Comparison of ENCODE assay signal across 19 cellular contexts in genomic region chr2:3299130-3299529, GRCh38.
A peak's percentile ranks its signal among the peaks of the same experiment; 100 is the strongest.
DNase-seq lines count a peak whose midpoint lies in the region; ATAC-seq, FAIRE-seq and TF ChIP-seq lines count a peak whose summit lies in the region.
"Had no signal": no experiment of that assay in that cellular context is flagged by ENCODE, and none has a peak within 500 bp of the region (broad histone marks: within the 10 kb centered on the region; RNA-seq: fewer than 3 reads in every experiment).

No MANE protein-coding gene starts in this region.

- no peaks in the 10 kb centered on the region for H3K79me2 ChIP-seq in HepG2 (ENCODE audit: insufficient read depth, low read length)

- H3K4me3 ChIP-seq in right lobe of liver = no peak overlapping the region
- H3K4me3 ChIP-seq in HepG2 (replicated peaks in 1 of 3; ENCODE audit: insufficient read depth in 1 of 3, low read depth in 2 of 3, low read length in 3 of 3) = no peak overlapping the region
- no peak overlapping the region for H3K4me3 ChIP-seq in left lung
- H3K4me3 ChIP-seq in H7 (ENCODE audit: insufficient read depth, low read depth, low read length) = no peak overlapping the region
- H3K4me3 ChIP-seq: BLaER1 treated with 17β-estradiol and CSF1 and Interleukin-3, amounts not matched to agents 10 nM and 100 nM had no signal

- intact Hi-C loops in right lobe of liver (cut with DNase I) = no loop called here
- intact Hi-C loops in HepG2 (cut with micrococcal nuclease; ENCODE audit: unreplicated experiment) = no loop called here
- intact Hi-C loops in left lung (cut with DNase I) = no loop called here
- intact Hi-C loops in sciatic nerve (cut with DNase I) = no loop called here

- TF ChIP-seq RAD21 in HepG2 (CRISPR knock-in tag; IDR thresholded peaks at IDR 0.05) = no peak

- BruUV-seq in HepG2 (replicated peaks; lab: Mats Ljungman, UMichigan) = no TSS peak

- H3K4me1 ChIP-seq in right lobe of liver (peaks cover 0 to 10% (median 5%) of the 10 kb centered on the region in 4 donors), HepG2 (ENCODE audit: insufficient read depth, low read length) (peaks cover 28% of the 10 kb centered on the region), left lung (peaks cover 6 to 12% of the 10 kb centered on the region in 2 donors)

- TF ChIP-seq POLR2A in right lobe of liver (IDR thresholded peaks at IDR 0.05) = no peak
- TF ChIP-seq POLR2A in HepG2 (IDR thresholded peaks at IDR 0.05; ENCODE audit: insufficient read depth in 1 of 2, low read depth in 2 of 2, low read length in 2 of 2) = no peak

- no peak overlapping the region for H2AFZ ChIP-seq in HepG2 (ENCODE audit: low read length)

- no peak overlapping the region for H3K4me2 ChIP-seq in HepG2 (ENCODE audit: low read depth, low read length)

- WGBS in right lobe of liver (ENCODE audit: insufficient coverage, low coverage, low lambda C conversion rate, missing lambda C conversion rate) = no CpG with 5 or more reads among the region's 12 CpGs
- 94% methylated on average over 12 of the region's 12 CpGs for WGBS in HepG2 (ENCODE audit: low lambda C conversion rate)

- no peak for FAIRE-seq in HepG2 (lab: Jason Lieb, UNC)
- FAIRE-seq: H54 had no signal

- ATAC-seq in right lobe of liver = no peak
- no peak for ATAC-seq in HepG2
- ATAC-seq in left lung = no peak
- no peak for ATAC-seq in sciatic nerve
- no peak for ATAC-seq in HG02763 (IDR thresholded peaks at IDR 0.05; ENCODE audit: unreplicated experiment)

- no peaks in the 10 kb centered on the region for H3K36me3 ChIP-seq in right lobe of liver
- peaks cover 10 to 47% of the 10 kb centered on the region in 2 experiments; a peak in 4 of 5 replicates for H3K36me3 ChIP-seq in HepG2 (replicated peaks in 1 of 2; ENCODE audit: control insufficient read depth in 1 of 2, insufficient read depth in 2 of 2, low read length in 2 of 2)
- peaks cover 0 to 9% of the 10 kb centered on the region in 2 donors for H3K36me3 ChIP-seq in left lung
- no peaks in the 10 kb centered on the region; the same call in 1 of the 2 replicates for H3K36me3 ChIP-seq in H7 (replicated peaks; ENCODE audit: control insufficient read depth, insufficient read depth, low read length)

- TF ChIP-seq EP300 in HepG2 (IDR thresholded peaks at IDR 0.05; ENCODE audit: low read depth in 2 of 2, low read length in 2 of 2) (no peak), HepG2 (CRISPR knock-in tag; IDR thresholded peaks at IDR 0.05; ENCODE audit: borderline replicate concordance) (no peak)

- CTCF ChIA-PET in HepG2 (lab: Yijun Ruan, JAX; ENCODE audit: low intra/inter-chr PET ratio, low total read pairs) = no interaction called here

- H3K9ac ChIP-seq in HepG2 (ENCODE audit: insufficient read depth, low read depth, low read length) = no peak overlapping the region
- H3K9ac ChIP-seq: BLaER1 treated with 17β-estradiol and CSF1 and Interleukin-3, amounts not matched to agents 10 nM and 100 nM had no signal

- DNase-seq in right lobe of liver (peak in 2 of 3 donors; percentile 23 to 45), HepG2 (ENCODE audit: low spot score) (no peak), left lung (peak; percentile 11 to 37), sciatic nerve (ENCODE audit: low spot score) (peak; percentile 19), H7 (no peak), D341Med (ENCODE audit: low spot score) (no peak)
- DNase-seq: DMS79 treated with DMSO at 0.1 percent for 48 hours; HFFc6; KG1; MV-4-11; NCI-H187; NCI-H2107; NCI-H510A; NCI-H748 treated with DMSO at 0.1 percent for 48 hours; NK-92 treated with Interleukin-12 subunit alpha and Interleukin-12 subunit beta, amount 100 ng/mL, for 24 hours; SIG-M5 had no signal

- peaks cover 35% of the 10 kb centered on the region for H4K20me1 ChIP-seq in HepG2 (ENCODE audit: insufficient read depth, low read length)

- no peak for TF ChIP-seq CTCF in right lobe of liver (IDR thresholded peaks at IDR 0.05)
- TF ChIP-seq CTCF in HepG2 (CRISPR knock-in tag; IDR thresholded peaks at IDR 0.05) = no peak
- no peak for TF ChIP-seq CTCF in left lung (IDR thresholded peaks at IDR 0.05)

- no peaks in the 10 kb centered on the region for H3K27me3 ChIP-seq in right lobe of liver
- no peaks in the 10 kb centered on the region for H3K27me3 ChIP-seq in HepG2 (ENCODE audit: control insufficient read depth in 1 of 2, insufficient read depth in 2 of 2, low read length in 2 of 2)
- H3K27me3 ChIP-seq in left lung = no peaks in the 10 kb centered on the region
- H3K27me3 ChIP-seq in H7 (ENCODE audit: control insufficient read depth, insufficient read depth, low read length) = no peaks in the 10 kb centered on the region
- H3K27me3 ChIP-seq: BLaER1 treated with 17β-estradiol and CSF1 and Interleukin-3, amounts not matched to agents 10 nM and 100 nM had no signal

- H3K9me3 ChIP-seq in right lobe of liver (no peaks in the 10 kb centered on the region), HepG2 (ENCODE audit: low read length) (no peaks in the 10 kb centered on the region), left lung (no peaks in the 10 kb centered on the region)

- H3K27ac ChIP-seq in right lobe of liver = no peak overlapping the region
- H3K27ac ChIP-seq in HepG2 (ENCODE audit: extremely low read length, insufficient read depth, low read length) = no peak overlapping the region
- no peak overlapping the region for H3K27ac ChIP-seq in left lung
- H3K27ac ChIP-seq: BLaER1 treated with 17β-estradiol and CSF1 and Interleukin-3, amounts not matched to agents 10 nM and 100 nM had no signal

- in situ Hi-C loops in HepG2 (cut with HindIII; ENCODE audit: extremely low pct_ligation_motif_present, low pct_unique_long_range_greater_than_20kb) = no loop called here

- POLR2A ChIA-PET in HepG2 (lab: Yijun Ruan, JAX) = no interaction called here

TF ChIP-seq in HepG2, 621 proteins besides CTCF, POLR2A, EP300 and RAD21:
- TF ChIP-seq TIGD3 (CRISPR knock-in tag; IDR thresholded peaks at IDR 0.05; ENCODE audit: borderline replicate concordance) (no peak), SP2 (CRISPR knock-in tag; IDR thresholded peaks at IDR 0.05) (no peak), SOX5 (CRISPR knock-in tag; IDR thresholded peaks at IDR 0.05; ENCODE audit: borderline replicate concordance) (no peak), ZNF512 (CRISPR knock-in tag; IDR thresholded peaks at IDR 0.05) (no peak), ZNF44 (CRISPR knock-in tag; IDR thresholded peaks at IDR 0.05) (no peak), GTF2F1 (IDR thresholded peaks at IDR 0.05; ENCODE audit: low read length) (no peak), NFIB (CRISPR knock-in tag; IDR thresholded peaks at IDR 0.05; ENCODE audit: borderline replicate concordance) (no peak)

Comparison
In these comparisons a context has a peak if more than half of its experiments do, and no peak if none do; other contexts are left out.
1. DNase-seq: peak in right lobe of liver (2 of 3), left lung (2 of 2) and sciatic nerve (single experiment); none in HepG2 (single experiment), H7 (single experiment) and D341Med (single experiment).